In genomic region chr1:157813269-157813668, GRCh38 we compare ENCODE assay signal across 26 cellular contexts. TPM values are rescaled to one million over a fixed set of nuclear protein-coding genes. Genes with fewer than 3 reads are reported as not detected.
"Had no signal": no experiment of that assay in that cellular context is flagged by ENCODE, and none has a peak within 500 bp of the region (broad histone marks: within the 10 kb centered on the region; RNA-seq: fewer than 3 reads in every experiment).

No MANE protein-coding gene starts in this region.

- H3K4me1 ChIP-seq: ascending aorta, body of pancreas, Peyer's patch, SJSA1 had no signal

- H3K27me3 ChIP-seq: ascending aorta, body of pancreas, Peyer's patch, SJSA1 had no signal

- H3K4me3 Mint-ChIP-seq: activated CD4-positive, alpha-beta memory T cell treated with anti-CD3 and anti-CD28 coated beads for 36 hours; activated CD4-positive, alpha-beta T cell treated with anti-CD3 and anti-CD28 coated beads, Interleukin-2, amount 10 ng/mL, durations not matched to agents 7 days and 5 days; activated naive CD8-positive, alpha-beta T cell treated with anti-CD3 and anti-CD28 coated beads, Interleukin-2, amount 50 U/mL, for 24 hours; activated T-cell treated with anti-CD3 and anti-CD28 coated beads, Interleukin-2, amount 50 U/mL, for 4 hours; central memory CD8-positive, alpha-beta T cell; T-helper 17 cell had no signal

- H3K27me3 Mint-ChIP-seq: T-helper 17 cell had no signal

- H3K9me3 ChIP-seq: body of pancreas, SJSA1 had no signal

- H3K27ac Mint-ChIP-seq: activated CD4-positive, alpha-beta memory T cell treated with anti-CD3 and anti-CD28 coated beads for 36 hours; activated CD4-positive, alpha-beta T cell treated with anti-CD3 and anti-CD28 coated beads, Interleukin-2, amount 10 ng/mL, durations not matched to agents 7 days and 5 days; activated naive CD4-positive, alpha-beta T cell treated with anti-CD3 and anti-CD28 coated beads, Interleukin-2, amount 50 U/mL, for 72 hours; activated naive CD8-positive, alpha-beta T cell treated with anti-CD3 and anti-CD28 coated beads, Interleukin-2, amount 50 U/mL, for 24 hours; T-helper 17 cell had no signal

- H3K36me3 ChIP-seq: ascending aorta, Peyer's patch, SJSA1 had no signal

- ATAC-seq: activated naive CD4-positive, alpha-beta T cell treated with anti-CD3 and anti-CD28 coated beads, Interleukin-2, amount 50 U/mL, for 72 hours; activated naive CD8-positive, alpha-beta T cell treated with anti-CD3 and anti-CD28 coated beads, Interleukin-2, amount 50 U/mL, for 24 hours; activated T-cell treated with anti-CD3 and anti-CD28 coated beads, Interleukin-2, amount 50 U/mL, for 4 hours; body of pancreas; SK-N-SH treated with all-trans-retinoic acid at 6 μM for 48 hours; T-helper 17 cell had no signal

- H3K27ac ChIP-seq: ascending aorta, body of pancreas, SJSA1 had no signal

- H3K4me3 ChIP-seq: ascending aorta, body of pancreas, Peyer's patch, SJSA1 had no signal

- DNase-seq: activated CD4-positive, alpha-beta memory T cell treated with anti-CD3 and anti-CD28 coated beads for 36 hours; activated CD4-positive, alpha-beta T cell treated with anti-CD3 and anti-CD28 coated beads, Interleukin-2, amount 10 ng/mL, durations not matched to agents 7 days and 5 days; activated CD4-positive, CD25-positive, alpha-beta regulatory T cell; activated CD8-positive, alpha-beta memory T cell treated with anti-CD3 and anti-CD28 coated beads for 24 hours; activated effector memory CD4-positive, alpha-beta T cell treated with anti-CD3 and anti-CD28 coated beads, Interleukin-2, amount 50 U/mL, for 16 hours; activated naive CD4-positive, alpha-beta T cell treated with Interleukin-2 at 50 U/mL for 16 hours; activated naive CD8-positive, alpha-beta T cell treated with anti-CD3 and anti-CD28 coated beads, Interleukin-2, amount 50 U/mL, for 24 hours; activated T-cell treated with anti-CD3 and anti-CD28 coated beads, Interleukin-2, amount 50 U/mL, for 4 hours; amniotic stem cell; body of pancreas; NCI-H1105 treated with DMSO at 0.1 percent for 48 hours; NCI-H1436 treated with DMSO at 0.1 percent for 48 hours; NCI-H187; NCI-H2081; NCI-H510A treated with DMSO at 0.1 percent for 48 hours; NCI-H69; NK-92 treated with Interleukin-12 subunit alpha and Interleukin-12 subunit beta, amount 100 ng/mL, for 24 hours; Peyer's patch; SHP77; T-helper 17 cell; T-helper 9 cell had no signal

- H3K4me1 Mint-ChIP-seq: activated CD4-positive, alpha-beta T cell treated with anti-CD3 and anti-CD28 coated beads, Interleukin-2, amount 10 ng/mL, durations not matched to agents 7 days and 5 days; central memory CD8-positive, alpha-beta T cell; T-helper 17 cell had no signal

RNA-seq across cellular contexts. Expression of gene FCRL1, which starts 6.7 kb away (rescaled TPM):
- total RNA-seq: activated CD4-positive, alpha-beta memory T cell treated with anti-CD3 and anti-CD28 coated beads for 36 hours; activated naive CD4-positive, alpha-beta T cell treated with anti-CD3 and anti-CD28 coated beads, Interleukin-2, amount 50 U/mL, for 72 hours; ascending aorta; body of pancreas; SJSA1 had no signal

RNA-seq across cellular contexts. Expression of gene CD5L, which starts 28.3 kb away (rescaled TPM):
- total RNA-seq: activated CD4-positive, alpha-beta memory T cell treated with anti-CD3 and anti-CD28 coated beads for 36 hours; activated CD4-positive, alpha-beta T cell treated with anti-CD3 and anti-CD28 coated beads, Interleukin-2, amount 10 ng/mL, durations not matched to agents 7 days and 5 days; activated naive CD4-positive, alpha-beta T cell treated with anti-CD3 and anti-CD28 coated beads, Interleukin-2, amount 50 U/mL, for 72 hours; activated T-cell treated with anti-CD3 and anti-CD28 coated beads, Interleukin-2, amount 50 U/mL, for 4 hours; ascending aorta; body of pancreas; Peyer's patch; SJSA1; T-helper 17 cell had no signal

RNA-seq across cellular contexts. Expression of gene FCRL2, which starts 36.3 kb away (rescaled TPM):
- total RNA-seq: activated CD4-positive, alpha-beta memory T cell treated with anti-CD3 and anti-CD28 coated beads for 36 hours; activated CD4-positive, alpha-beta T cell treated with anti-CD3 and anti-CD28 coated beads, Interleukin-2, amount 10 ng/mL, durations not matched to agents 7 days and 5 days; activated naive CD4-positive, alpha-beta T cell treated with anti-CD3 and anti-CD28 coated beads, Interleukin-2, amount 50 U/mL, for 72 hours; ascending aorta; body of pancreas; SJSA1 had no signal
